Comparison of ENCODE assay signal across 1 cellular context in the genomic region with DNA sequence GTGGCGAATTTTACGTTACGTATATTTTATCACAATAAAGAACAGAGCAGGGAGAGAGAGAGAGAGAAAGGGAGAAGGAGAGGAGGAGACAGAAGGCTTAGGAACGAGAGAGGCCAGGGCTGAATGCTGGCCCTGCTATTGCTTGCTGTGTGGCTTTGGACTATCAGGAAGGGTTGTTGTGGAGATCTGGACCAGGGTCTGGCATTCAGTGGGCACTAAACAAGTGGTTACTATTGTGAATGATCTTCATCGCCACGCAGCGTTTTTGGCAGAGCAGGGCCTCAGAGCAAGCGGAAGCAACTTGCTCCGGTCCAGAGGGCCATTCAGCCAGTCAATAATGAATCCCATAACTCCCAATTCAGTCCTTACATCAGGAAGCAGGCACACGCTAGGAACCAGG.
TF ChIP-seq lines count a peak whose summit lies in the region.

No MANE protein-coding gene starts in this region.

TF ChIP-seq in GM12891, 5 proteins besides CTCF, POLR2A, EP300 and RAD21:
- TF ChIP-seq POLR2AphosphoS5 (IDR thresholded peaks at IDR 0.05; ENCODE audit: low read depth, low read length) (no peak), TAF1 (IDR thresholded peaks at IDR 0.05; ENCODE audit: low read depth, low read length) (no peak), SPI1 (IDR thresholded peaks at IDR 0.05; ENCODE audit: low read depth, low read length) (no peak)
TF ChIP-seq in GM12891: peak in this region for 0.
